ENCODE assay signal across 17 cellular contexts in the genomic region with DNA sequence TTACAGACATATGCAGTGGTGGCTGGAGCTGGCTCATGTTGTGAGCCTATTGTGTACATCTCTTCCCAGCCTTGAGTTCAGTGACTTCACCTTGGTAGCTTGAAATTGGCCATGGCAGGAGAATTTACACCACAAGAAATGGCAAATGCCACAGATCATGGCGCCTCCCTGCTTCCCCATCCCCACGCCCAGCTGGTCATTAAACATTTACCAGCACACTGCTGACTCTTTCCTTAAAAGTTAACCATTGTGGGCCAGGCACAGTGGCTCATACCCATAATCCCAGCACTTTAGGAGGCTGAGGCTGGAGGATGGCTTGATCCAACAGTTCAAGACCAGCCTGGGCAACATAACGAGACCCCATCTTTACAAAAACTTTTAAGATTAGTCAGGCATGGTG. TPM values are rescaled to one million over a fixed set of nuclear protein-coding genes. Genes with fewer than 3 reads are reported as not detected.
DNase-seq lines count a peak whose midpoint lies in the region; ATAC-seq, FAIRE-seq and TF ChIP-seq lines count a peak whose summit lies in the region.
"Had no signal": no experiment of that assay in that cellular context is flagged by ENCODE, and none has a peak within 500 bp of the region (broad histone marks: within the 10 kb centered on the region; RNA-seq: fewer than 3 reads in every experiment).

No MANE protein-coding gene starts in this region.

- H3K4me2 ChIP-seq in BLaER1, result peak overlapping the region; percentile 78; the same call in 1 of the 2 replicates

- H3K27ac ChIP-seq in BLaER1 (no peak overlapping the region; the same call in 1 of the 2 replicates), right cardiac atrium (ENCODE audit: low read length) (peak overlapping the region; percentile 27), rectal smooth muscle tissue (ENCODE audit: low read depth, low read length) (peak overlapping the region; percentile 39), left lung (peak overlapping the region in 1 of 2 donors; percentile 75)

- CTCF ChIA-PET in activated CD4-positive, alpha-beta memory T cell treated with anti-CD3 and anti-CD28 coated beads for 36 hours (lab: Charles Lee), result interaction anchor here (1.0 to 1.5 kb wide), 3 partner anchors 50 to 66 kb away, joined by 5 to 6 read pairs (median 6); partner anchors contain the start of gene SMIM5

- no peaks in the 10 kb centered on the region for H3K9me3 Mint-ChIP-seq in activated CD4-positive, alpha-beta memory T cell treated with anti-CD3 and anti-CD28 coated beads for 36 hours
- H3K9me3 Mint-ChIP-seq: activated CD8-positive, alpha-beta T cell treated with anti-CD3 and anti-CD28 coated beads for 36 hours; immature natural killer cell had no signal

- no peak for TF ChIP-seq CTCF in left lung (IDR thresholded peaks at IDR 0.05)

- H3K9ac ChIP-seq in BLaER1 (no peak overlapping the region), rectal smooth muscle tissue (ENCODE audit: low read length) (no peak overlapping the region)
- H3K9ac ChIP-seq: GM23248 had no signal

- no peak overlapping the region for H3K4me3 Mint-ChIP-seq in activated CD4-positive, alpha-beta memory T cell treated with anti-CD3 and anti-CD28 coated beads for 36 hours
- H3K4me3 Mint-ChIP-seq: activated CD8-positive, alpha-beta T cell treated with anti-CD3 and anti-CD28 coated beads for 36 hours; immature natural killer cell had no signal

- peaks cover 34% of the 10 kb centered on the region for H3K36me3 Mint-ChIP-seq in activated CD4-positive, alpha-beta memory T cell treated with anti-CD3 and anti-CD28 coated beads for 36 hours

- peaks cover 24% of the 10 kb centered on the region for H3K4me1 ChIP-seq in BLaER1
- H3K4me1 ChIP-seq in right cardiac atrium (ENCODE audit: control insufficient read depth, insufficient read depth, low read length), result peaks cover 24% of the 10 kb centered on the region
- peaks cover 19% of the 10 kb centered on the region for H3K4me1 ChIP-seq in rectal smooth muscle tissue (ENCODE audit: control insufficient read depth, insufficient read depth, low read length)
- H3K4me1 ChIP-seq in left lung, result peaks cover 11 to 54% of the 10 kb centered on the region in 2 donors

- no peaks in the 10 kb centered on the region for H3K27me3 ChIP-seq in BLaER1
- H3K27me3 ChIP-seq in right cardiac atrium (ENCODE audit: control insufficient read depth, insufficient read depth), result no peaks in the 10 kb centered on the region
- H3K27me3 ChIP-seq in rectal smooth muscle tissue (ENCODE audit: control insufficient read depth, insufficient read depth, low read length), result no peaks in the 10 kb centered on the region
- H3K27me3 ChIP-seq in left lung, result no peaks in the 10 kb centered on the region
- H3K27me3 ChIP-seq: pancreas had no signal

- H3K36me3 ChIP-seq in BLaER1 (peaks cover 98% of the 10 kb centered on the region), rectal smooth muscle tissue (ENCODE audit: control insufficient read depth, insufficient read depth, low read length) (peaks cover 26% of the 10 kb centered on the region), left lung (peaks cover 0 to 93% of the 10 kb centered on the region in 2 donors)

- H3K27me3 Mint-ChIP-seq in activated CD4-positive, alpha-beta memory T cell treated with anti-CD3 and anti-CD28 coated beads for 36 hours, result no peaks in the 10 kb centered on the region
- H3K27me3 Mint-ChIP-seq: activated CD8-positive, alpha-beta T cell treated with anti-CD3 and anti-CD28 coated beads for 36 hours had no signal

- ATAC-seq in right cardiac atrium (no peak), left lung (no peak)
- ATAC-seq: activated CD8-positive, alpha-beta T cell treated with anti-CD3 and anti-CD28 coated beads for 36 hours; stimulated activated naive CD8-positive, alpha-beta T cell treated with anti-CD3 and anti-CD28 coated beads, Interleukin-15, Interleukin-2, amounts not matched to agents 100 U/mL and 50 U/mL, for 24 hours had no signal

- intact Hi-C loops in right cardiac atrium (cut with DNase I) (no loop called here), left lung (cut with DNase I) (no loop called here)
- intact Hi-C loops in activated CD4-positive, alpha-beta memory T cell treated with anti-CD3 and anti-CD28 coated beads for 36 hours (cut with micrococcal nuclease), result no loop called here

- H4K20me1 ChIP-seq in BLaER1, result peaks cover 23% of the 10 kb centered on the region

- H3K27ac Mint-ChIP-seq in activated CD4-positive, alpha-beta memory T cell treated with anti-CD3 and anti-CD28 coated beads for 36 hours, result no peak overlapping the region
- H3K27ac Mint-ChIP-seq: activated CD8-positive, alpha-beta T cell treated with anti-CD3 and anti-CD28 coated beads for 36 hours had no signal

- POLR2A ChIA-PET in activated CD4-positive, alpha-beta memory T cell treated with anti-CD3 and anti-CD28 coated beads for 36 hours (lab: Charles Lee), result no interaction called here

- H3K4me3 ChIP-seq in BLaER1 (no peak overlapping the region), right cardiac atrium (ENCODE audit: low read length) (no peak overlapping the region), rectal smooth muscle tissue (ENCODE audit: low read length) (no peak overlapping the region), left lung (no peak overlapping the region)
- H3K4me3 ChIP-seq: GM23248, pancreas had no signal

- peak; percentile 71 for DNase-seq in RCC 7860 (ENCODE audit: low spot score)
- DNase-seq in right cardiac atrium, result no peak
- no peak for DNase-seq in 8988T
- no peak for DNase-seq in activated CD4-positive, alpha-beta memory T cell treated with anti-CD3 and anti-CD28 coated beads for 36 hours
- no peak for DNase-seq in left lung
- no peak for DNase-seq in NCI-H2107 treated with DMSO at 0.1 percent for 48 hours (lab: John Stamatoyannopoulos, UW; ENCODE audit: unreplicated experiment)
- DNase-seq: activated CD8-positive, alpha-beta T cell treated with anti-CD3 and anti-CD28 coated beads for 36 hours; GM23248; immature natural killer cell; NCI-H2171; NCI-H82; stimulated activated CD4-positive, alpha-beta T cell treated with anti-CD3 and anti-CD28 coated beads, Interleukin-15, amount 100 ng/mL, for 24 hours; stimulated activated naive CD8-positive, alpha-beta T cell treated with anti-CD3 and anti-CD28 coated beads, Interleukin-15, Interleukin-2, amounts not matched to agents 100 U/mL and 50 U/mL, for 24 hours; WERI-Rb-1 had no signal

- H3K4me1 Mint-ChIP-seq in activated CD4-positive, alpha-beta memory T cell treated with anti-CD3 and anti-CD28 coated beads for 36 hours (ENCODE audit: low read depth), result no peaks in the 10 kb centered on the region

- FAIRE-seq in RCC 7860 (lab: Jason Lieb, UNC), result peak; percentile 84
- FAIRE-seq: pancreas had no signal

- WGBS in right cardiac atrium, result 94% methylated on average over 3 of the region's 3 CpGs

- no peaks in the 10 kb centered on the region for H3K9me3 ChIP-seq in BLaER1
- H3K9me3 ChIP-seq in right cardiac atrium (ENCODE audit: control insufficient read depth, low read length), result no peaks in the 10 kb centered on the region
- H3K9me3 ChIP-seq in left lung, result no peaks in the 10 kb centered on the region
- H3K9me3 ChIP-seq: pancreas had no signal

RNA-seq across cellular contexts. Expression of gene ITGB4, which starts 22.6 kb away (rescaled TPM):
- total RNA-seq in right cardiac atrium (10 to 100 TPM; 19.9 to 29.7 (median 23.6) TPM), left lung (10 to 100 TPM; 44.1 to 54.8 TPM)
- polyA plus RNA-seq in right cardiac atrium, result 12.7 TPM
- 1 to 10 TPM in 1 of 2 experiments, under 1 TPM in 1; 0.67 to 1.1 TPM for total RNA-seq in activated CD4-positive, alpha-beta memory T cell treated with anti-CD3 and anti-CD28 coated beads for 36 hours

RNA-seq across cellular contexts. Expression of gene SAP30BP, which starts 31.5 kb away (rescaled TPM):
- total RNA-seq in right cardiac atrium, result 10 to 100 TPM; 51.0 to 66.5 (median 56.3) TPM
- 58.5 TPM for polyA plus RNA-seq in right cardiac atrium
- total RNA-seq in activated CD4-positive, alpha-beta memory T cell treated with anti-CD3 and anti-CD28 coated beads for 36 hours, result 10 to 100 TPM; 81.4 to 92.7 TPM
- 10 to 100 TPM; 58.9 to 80.8 TPM for total RNA-seq in left lung

RNA-seq across cellular contexts. Expression of gene RECQL5, which starts 31.7 kb away (rescaled TPM):
- total RNA-seq in right cardiac atrium, result 10 to 100 TPM in 3 of 4 donors, 1 to 10 TPM in 1; 7.9 to 19.9 (median 14.8) TPM
- 13.5 TPM for polyA plus RNA-seq in right cardiac atrium
- total RNA-seq in activated CD4-positive, alpha-beta memory T cell treated with anti-CD3 and anti-CD28 coated beads for 36 hours, result 10 to 100 TPM; 27.7 to 31.3 TPM
- total RNA-seq in left lung, result 10 to 100 TPM; 28.5 to 35.5 TPM

Comparison
In these comparisons a context has a peak if more than half of its experiments do, and no peak if none do; other contexts are left out.
1. RNA of gene ITGB4, which starts 22.6 kb away (total RNA-seq): 44.1 to 54.8 TPM in left lung and 19.9 to 29.7 TPM in right cardiac atrium; 0.67 to 1.1 TPM in activated CD4-positive, alpha-beta memory T cell treated with anti-CD3 and anti-CD28 coated beads for 36 hours; every median in the first group is over 10 times any median in the second.